8 cellular contexts compared by ENCODE assay signal in the genomic region with DNA sequence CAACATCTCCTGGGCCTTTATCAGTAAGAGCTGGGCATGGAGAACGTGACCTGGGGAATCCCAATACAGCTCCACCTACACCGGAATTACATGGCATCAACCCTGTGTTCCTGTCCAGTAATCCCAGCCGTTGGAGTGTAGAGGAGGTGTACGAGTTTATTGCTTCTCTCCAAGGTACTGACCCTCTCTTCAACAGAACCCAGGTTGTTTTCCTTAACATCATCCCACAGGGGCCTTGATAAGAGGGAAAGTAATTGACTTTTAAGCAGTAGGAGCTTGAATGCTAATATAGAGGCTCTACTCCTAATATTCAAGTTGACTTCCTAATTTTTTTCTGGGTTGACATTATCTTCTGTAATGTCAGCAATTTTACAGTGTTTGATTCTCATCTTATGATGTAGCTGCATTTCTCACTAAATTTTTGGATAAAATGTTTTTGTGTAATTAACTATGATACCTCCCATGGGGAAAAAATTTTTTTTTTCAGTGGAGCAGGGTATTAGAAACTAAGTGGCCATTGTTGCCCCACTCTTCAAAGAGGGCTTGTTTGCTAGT. TPM values are rescaled to one million over a fixed set of nuclear protein-coding genes. Genes with fewer than 3 reads are reported as not detected.
DNase-seq lines count a peak whose midpoint lies in the region; ATAC-seq, FAIRE-seq and TF ChIP-seq lines count a peak whose summit lies in the region.
"Not testable (repeated sequence)": the region's sequence is repeated elsewhere in the genome, so short reads cannot be mapped to it uniquely, and the experiment has no call there.

No MANE protein-coding gene starts in this region.

- not testable (repeated sequence) for H3K14ac ChIP-seq in IMR-90 (replicated peaks; ENCODE audit: low read depth, low read length)

- not testable (repeated sequence) for H4K5ac ChIP-seq in IMR-90 (ENCODE audit: low read depth, low read length)

- peaks cover 66% of the 10 kb centered on the region for H3F3A ChIP-seq in GM23338 (replicated peaks; ENCODE audit: low read depth)

- not testable (repeated sequence) for BruUV-seq in IMR-90 (replicated peaks; lab: Mats Ljungman, UMichigan); K562 (replicated peaks; lab: Mats Ljungman, UMichigan)

- H3K36me3 ChIP-seq in GM23338 (ENCODE audit: insufficient read depth) (peaks cover 79% of the 10 kb centered on the region), IMR-90 (ENCODE audit: control insufficient read depth, insufficient read depth, low read length) (peaks cover 37% of the 10 kb centered on the region), K562 (ENCODE audit: control insufficient read depth, insufficient read depth, low read length) (peaks cover 19% of the 10 kb centered on the region; the same call in 2 of the 3 replicates)
- not testable (repeated sequence) for H3K36me3 ChIP-seq in mucosa of descending colon (ENCODE audit: low read depth)

- not testable (repeated sequence) for H3K4ac ChIP-seq in IMR-90 (ENCODE audit: low read depth, low read length)

- not testable (repeated sequence) for TF ChIP-seq POLR2A in IMR-90 (IDR thresholded peaks at IDR 0.05; ENCODE audit: low read depth, low read length); K562 (conservative IDR thresholded peaks at IDR 0.05)

- intact Hi-C loops in CD4-positive, alpha-beta T cell (cut with DNase I, micrococcal nuclease); IMR-90 (cut with micrococcal nuclease); K562 (cut with micrococcal nuclease); mucosa of descending colon (cut with DNase I, micrococcal nuclease): not testable (repeated sequence)

- H4K91ac ChIP-seq in IMR-90 (ENCODE audit: insufficient read depth, low read depth, low read length): not testable (repeated sequence)

- H3K36me3 Mint-ChIP-seq in CD4-positive, alpha-beta T cell (ENCODE audit: low read depth): peaks cover 73% of the 10 kb centered on the region
- H3K36me3 Mint-ChIP-seq in GM23338 (ENCODE audit: low read depth): peaks cover 85% of the 10 kb centered on the region
- peaks cover 68% of the 10 kb centered on the region for H3K36me3 Mint-ChIP-seq in stimulated activated memory B cell treated with anti-CD40 and anti-IgM and Interleukin-4, amounts not matched to agents 10 μg/mL and 1 μg/mL and 100 μg/mL, for 72 hours

- not testable (repeated sequence) for H3K9me2 ChIP-seq in GM23338 (ENCODE audit: insufficient read depth)

- H2BK120ac ChIP-seq in IMR-90 (ENCODE audit: low read depth, low read length): not testable (repeated sequence)

- H3K9me1 ChIP-seq in IMR-90 (ENCODE audit: insufficient read depth, low read length); K562 (ENCODE audit: control insufficient read depth, insufficient read depth, low read length): not testable (repeated sequence)

- not testable (repeated sequence) for H2BK15ac ChIP-seq in IMR-90 (ENCODE audit: low read depth, low read length)

- dilution Hi-C loops in IMR-90 (cut with HindIII; ENCODE audit: low sequenced_read_pairs, unreplicated experiment): not testable (repeated sequence)

- CTCF ChIA-PET in CD4-positive, alpha-beta T cell (lab: Charles Lee): interaction anchor here (1.1 to 1.6 kb wide), 2 partner anchors 9 to 12 kb away, joined by 4 to 5 read pairs; a partner anchor contains a TSS
- CTCF ChIA-PET in IMR-90 (lab: Yijun Ruan, JAX): interaction anchor here (1.0 kb wide), 1 partner anchor 23 kb away, joined by 3 read pairs; a partner anchor contains a TSS
- CTCF ChIA-PET in K562 (lab: Yijun Ruan, JAX; ENCODE audit: low intra/inter-chr PET ratio): not testable (repeated sequence)

- H3K27ac ChIP-seq in CD4-positive, alpha-beta T cell (ENCODE audit: low read depth, low read length): peak overlapping the region; percentile 2
- H3K27ac ChIP-seq in GM23338 (ENCODE audit: low read depth): peak overlapping the region; percentile 82; the same call in 1 of the 2 replicates
- H3K27ac ChIP-seq in IMR-90 (ENCODE audit: insufficient read depth, low read length); K562 (ENCODE audit: extremely low read depth, low read depth, low read length): not testable (repeated sequence)
- H3K27ac ChIP-seq in layer of hippocampus (ENCODE audit: low read depth, low read length): peak overlapping the region; percentile 10

- TF ChIP-seq RAD21 in IMR-90 (IDR thresholded peaks at IDR 0.05; ENCODE audit: low read length); K562 (CRISPR knock-in tag; conservative IDR thresholded peaks at IDR 0.05 in 1 of 2, IDR thresholded peaks at IDR 0.05 in 1 of 2): not testable (repeated sequence)

- H3K9me3 ChIP-seq in CD4-positive, alpha-beta T cell (ENCODE audit: control insufficient read depth, low read length); IMR-90 (ENCODE audit: control insufficient read depth, insufficient read depth, low read length); K562 (replicated peaks; ENCODE audit: control insufficient read depth, insufficient read depth, low read depth, low read length); mucosa of descending colon: not testable (repeated sequence)

- H3K4me3 ChIP-seq in GM23338; IMR-90 (ENCODE audit: insufficient read depth, low read depth, low read length); K562; mucosa of descending colon: not testable (repeated sequence)

- not testable (repeated sequence) for H2BK5ac ChIP-seq in IMR-90 (ENCODE audit: low read depth, low read length, poor library complexity, severe bottlenecking)

- H2AFZ ChIP-seq in GM23338; IMR-90 (replicated peaks; ENCODE audit: low read length, poor library complexity); K562 (ENCODE audit: low read depth, low read length): not testable (repeated sequence)

- not testable (repeated sequence) for H3K4me1 ChIP-seq in GM23338 (ENCODE audit: insufficient read depth); IMR-90 (ENCODE audit: control insufficient read depth, insufficient read depth, low read length); K562 (replicated peaks in 1 of 2; ENCODE audit: control insufficient read depth in 2 of 2, insufficient read depth in 2 of 2, low read length in 2 of 2); mucosa of descending colon (ENCODE audit: low read depth)

- no CpG with 5 or more reads among the region's 4 CpGs for WGBS in IMR-90 (ENCODE audit: extremely low coverage in 2 of 2, insufficient read length in 1 of 2), 2 experiments
- WGBS in K562 (ENCODE audit: insufficient coverage, low coverage, missing lambda C conversion rate): 33% methylated on average over 1 of the region's 4 CpGs

- H2BK20ac ChIP-seq in IMR-90 (ENCODE audit: low read depth, low read length): not testable (repeated sequence)

- in situ Hi-C loops in IMR-90 (cut with MboI; ENCODE audit: low sequenced_read_pairs); K562 (cut with MboI): not testable (repeated sequence)

- H2AK5ac ChIP-seq in IMR-90 (ENCODE audit: low read depth, low read length): not testable (repeated sequence)

- not testable (repeated sequence) for H4K8ac ChIP-seq in IMR-90 (ENCODE audit: low read depth in 2 of 2, low read length in 2 of 2)

- not testable (repeated sequence) for H3K4me1 Mint-ChIP-seq in CD4-positive, alpha-beta T cell (ENCODE audit: low read depth); GM23338; stimulated activated memory B cell treated with anti-CD40 and anti-IgM and Interleukin-4, amounts not matched to agents 10 μg/mL and 1 μg/mL and 100 μg/mL, for 72 hours

- peaks cover 65% of the 10 kb centered on the region for H4K20me1 ChIP-seq in GM23338 (replicated peaks; ENCODE audit: insufficient read depth)
- not testable (repeated sequence) for H4K20me1 ChIP-seq in IMR-90 (ENCODE audit: insufficient read depth, low read length); K562 (replicated peaks; ENCODE audit: control insufficient read depth, insufficient read depth, low read length)

- not testable (repeated sequence) for H2AK9ac ChIP-seq in IMR-90 (replicated peaks; ENCODE audit: low read depth, low read length, poor library complexity)

- POLR2A ChIA-PET in CD4-positive, alpha-beta T cell (lab: Charles Lee): not testable (repeated sequence)
- POLR2A ChIA-PET in IMR-90 (lab: Charles Lee; ENCODE audit: unreplicated experiment) (interaction anchor here (0.6 kb wide), 1 partner anchor 160 kb away, joined by 3 read pairs; no protein-coding TSS in a partner anchor), K562 (lab: Yijun Ruan, JAX) (interaction anchor here (1.7 kb wide), 1 partner anchor 11 kb away, joined by 10 read pairs; a partner anchor contains a TSS)

- H3K79me2 ChIP-seq in GM23338 (replicated peaks; ENCODE audit: insufficient read depth): peaks cover 50% of the 10 kb centered on the region
- not testable (repeated sequence) for H3K79me2 ChIP-seq in K562 (ENCODE audit: control insufficient read depth, insufficient read depth, low read length)

- DNase-seq in CD4-positive, alpha-beta T cell; GM23338 (ENCODE audit: low spot score); IMR-90; K562 (ENCODE audit: extremely low read depth in 1 of 4, low spot score in 3 of 4); mucosa of descending colon: not testable (repeated sequence)

- TF ChIP-seq EP300 in K562 (IDR thresholded peaks at IDR 0.05; ENCODE audit: low read length): not testable (repeated sequence)

- H3K56ac ChIP-seq in IMR-90 (ENCODE audit: extremely low read depth, insufficient read depth, low read length): not testable (repeated sequence)

- not testable (repeated sequence) for H3K27me3 Mint-ChIP-seq in CD4-positive, alpha-beta T cell; GM23338 (ENCODE audit: insufficient read depth, low read depth, poor library complexity); stimulated activated memory B cell treated with anti-CD40 and anti-IgM and Interleukin-4, amounts not matched to agents 10 μg/mL and 1 μg/mL and 100 μg/mL, for 72 hours

- H3K4me2 ChIP-seq in GM23338; IMR-90 (ENCODE audit: low read depth, low read length); K562 (ENCODE audit: insufficient read depth, low read length): not testable (repeated sequence)

- H3K18ac ChIP-seq in IMR-90 (ENCODE audit: low read depth, low read length): not testable (repeated sequence)

- H3K23ac ChIP-seq in IMR-90 (ENCODE audit: low read depth, low read length): not testable (repeated sequence)

- not testable (repeated sequence) for H3K4me3 Mint-ChIP-seq in CD4-positive, alpha-beta T cell; GM23338; stimulated activated memory B cell treated with anti-CD40 and anti-IgM and Interleukin-4, amounts not matched to agents 10 μg/mL and 1 μg/mL and 100 μg/mL, for 72 hours

- FAIRE-seq in K562 (lab: Jason Lieb, UNC): not testable (repeated sequence)

- not testable (repeated sequence) for H3K27ac Mint-ChIP-seq in CD4-positive, alpha-beta T cell; GM23338
- H3K27ac Mint-ChIP-seq in stimulated activated memory B cell treated with anti-CD40 and anti-IgM and Interleukin-4, amounts not matched to agents 10 μg/mL and 1 μg/mL and 100 μg/mL, for 72 hours: peak overlapping the region; percentile 27

- not testable (repeated sequence) for H3K9me3 Mint-ChIP-seq in CD4-positive, alpha-beta T cell; GM23338; stimulated activated memory B cell treated with anti-CD40 and anti-IgM and Interleukin-4, amounts not matched to agents 10 μg/mL and 1 μg/mL and 100 μg/mL, for 72 hours

- H3K9ac ChIP-seq in IMR-90 (ENCODE audit: low read depth, low read length); K562 (ENCODE audit: insufficient read depth in 1 of 2, low read depth in 2 of 2, low read length in 2 of 2): not testable (repeated sequence)

- ATAC-seq in CD4-positive, alpha-beta T cell (ENCODE audit: poor library complexity); GM23338; IMR-90 (ENCODE audit: low read depth); K562; stimulated activated memory B cell treated with anti-CD40 and anti-IgM and Interleukin-4, amounts not matched to agents 10 μg/mL and 1 μg/mL and 100 μg/mL, for 72 hours: not testable (repeated sequence)
- peak; percentile 46 for ATAC-seq in mucosa of descending colon

- not testable (repeated sequence) for TF ChIP-seq CTCF in CD4-positive, alpha-beta T cell (IDR thresholded peaks at IDR 0.05); GM23338 (conservative IDR thresholded peaks at IDR 0.05; ENCODE audit: low read depth in 2 of 2); IMR-90 (conservative IDR thresholded peaks at IDR 0.05; ENCODE audit: low read depth, low read length); K562 (IDR thresholded peaks at IDR 0.05 in 2 of 3, conservative IDR thresholded peaks at IDR 0.05 in 1 of 3; ENCODE audit: insufficient read depth in 2 of 3, low read depth in 1 of 3, low read length in 3 of 3); mucosa of descending colon (IDR thresholded peaks at IDR 0.05)

- H3K79me1 ChIP-seq in IMR-90 (ENCODE audit: low read depth in 1 of 2, low read length in 2 of 2): not testable (repeated sequence)

- H3K27me3 ChIP-seq in CD4-positive, alpha-beta T cell (ENCODE audit: control insufficient read depth, insufficient read depth, low read length); GM23338 (ENCODE audit: insufficient read depth); IMR-90 (ENCODE audit: control insufficient read depth, insufficient read depth, low read length); K562 (ENCODE audit: control insufficient read depth in 2 of 2, insufficient read depth in 2 of 2, low read length in 2 of 2); layer of hippocampus (ENCODE audit: control insufficient read depth, insufficient read depth, low read length): not testable (repeated sequence)

RNA-seq across cellular contexts. Expression of a gene that starts 11.5 kb away (rescaled TPM):
- total RNA-seq in CD4-positive, alpha-beta T cell: 10 to 100 TPM; 53.4 to 55.8 TPM
- 66.8 and 103 TPM in 2 replicates for total RNA-seq in GM23338 (2014; rRNA removed; shearing (Covaris generic))
- 147 and 159 TPM in 2 replicates for polyA plus RNA-seq in GM23338 (2016; fragmentation: Nextera tagmentation; extraction: Ambion mirVana)
- total RNA-seq in IMR-90 (2012; rRNA removed): 118 and 140 TPM in 2 replicates
- 71.1 and 86.6 TPM in 2 replicates for polyA plus RNA-seq in IMR-90 (2012; rRNA removed)
- 28.0 and 38.3 TPM in 2 replicates for polyA plus RNA-seq in IMR-90 (2012; cell fraction: cytosol; rRNA removed)
- polyA plus RNA-seq in IMR-90 (2012; cell fraction: nucleus; rRNA removed; ENCODE audit: low replicate concordance): 24.1 and 115 TPM in 2 replicates
- 191 TPM for polyA plus RNA-seq in PFSK-1 (2012; ENCODE audit: insufficient read length, low read depth)
- total RNA-seq in K562 (2011; cell fraction: chromatin; rRNA removed; ENCODE audit: low replicate concordance): 128 and 134 TPM in 2 replicates
- total RNA-seq in K562 (2011; cell fraction: nucleolus; rRNA removed): 168 and 169 TPM in 2 replicates
- total RNA-seq in K562 (2011; cell fraction: nucleoplasm; rRNA removed): 191 and 215 TPM in 2 replicates
- total RNA-seq in K562 (2014; rRNA removed): 134 and 163 TPM in 2 replicates
- total RNA-seq in K562 (2014; rRNA removed; fragmentation: Illumina TruSeq; extraction: Trizol): 109 and 112 TPM in 2 replicates
- 150 and 159 TPM in 2 replicates for total RNA-seq in K562 (2015; rRNA removed; fragmentation: Illumina TruSeq; extraction: Trizol)
- total RNA-seq in K562 (2021): 106 and 107 TPM in 2 replicates
- polyA plus RNA-seq in K562 (2011; rRNA removed): 109 and 117 TPM in 2 replicates
- polyA plus RNA-seq in K562 (2011; cell fraction: cytosol; rRNA removed): 79.5 and 97.0 TPM in 2 replicates
- polyA plus RNA-seq in K562 (2011; cell fraction: nucleus; rRNA removed): 168 and 179 TPM in 2 replicates
- 128 and 148 TPM in 2 replicates for polyA plus RNA-seq in K562 (2012)
- polyA plus RNA-seq in K562 (2014; fragmentation: Illumina TruSeq; extraction: Trizol): 119 and 129 TPM in 2 replicates
- polyA plus RNA-seq in K562 (2014; fragmentation: Nextera tagmentation; extraction: Ambion mirVana): 100 to 1,000 TPM in 1 of 2 experiments, 10 to 100 TPM in 1; 86.8 to 133 TPM
- 78.6 and 93.3 TPM in 2 replicates for polyA plus RNA-seq in K562 (2014; rRNA removed)
- 123 and 174 TPM in 2 replicates for polyA minus RNA-seq in K562 (2011; rRNA and poly(A)+ RNA removed)
- 25.2 and 75.9 TPM in 2 replicates for polyA minus RNA-seq in K562 (2011; cell fraction: cytosol; rRNA and poly(A)+ RNA removed)
- 38.6 and 68.9 TPM in 2 replicates for polyA minus RNA-seq in K562 (2011; cell fraction: nucleus; rRNA and poly(A)+ RNA removed)
- total RNA-seq in mucosa of descending colon: 100 to 1,000 TPM; 104 to 126 (median 105) TPM

RNA-seq across cellular contexts. Expression of a gene that starts 23.7 kb away (rescaled TPM):
- total RNA-seq in CD4-positive, alpha-beta T cell: 10 to 100 TPM; 46.6 to 47.2 TPM
- 1,003 and 1,069 TPM in 2 replicates for total RNA-seq in GM23338 (2014; rRNA removed; shearing (Covaris generic))
- polyA plus RNA-seq in GM23338 (2016; fragmentation: Nextera tagmentation; extraction: Ambion mirVana) (252 and 303 TPM in 2 replicates), IMR-90 (2012; rRNA removed) (23.1 and 24.4 TPM in 2 replicates), K562 (2011; rRNA removed) (13.7 and 15.7 TPM in 2 replicates), K562 (2014; fragmentation: Illumina TruSeq; extraction: Trizol) (11.6 and 12.7 TPM in 2 replicates), K562 (2014; fragmentation: Nextera tagmentation; extraction: Ambion mirVana) (1 to 10 TPM; 1.9 to 2.5 TPM), K562 (2014; rRNA removed) (7.2 and 11.8 TPM in 2 replicates)
- total RNA-seq in IMR-90 (2012; rRNA removed) (9.1 and 9.7 TPM in 2 replicates), K562 (2014; rRNA removed) (6.9 and 8.3 TPM in 2 replicates), K562 (2014; rRNA removed; fragmentation: Illumina TruSeq; extraction: Trizol) (4.2 and 5.6 TPM in 2 replicates), K562 (2015; rRNA removed; fragmentation: Illumina TruSeq; extraction: Trizol) (4.7 and 6.2 TPM in 2 replicates), K562 (2021) (9.3 and 10.0 TPM in 2 replicates), mucosa of descending colon (10 to 100 TPM in 2 of 3 donors, 1 to 10 TPM in 1; 7.5 to 49.3 (median 11.2) TPM)
- 6.6 and 15.8 TPM in 2 replicates for polyA plus RNA-seq in IMR-90 (2012; cell fraction: cytosol; rRNA removed)
- polyA plus RNA-seq in IMR-90 (2012; cell fraction: nucleus; rRNA removed; ENCODE audit: low replicate concordance): 149 and 169 TPM in 2 replicates
- polyA plus RNA-seq in PFSK-1 (2012; ENCODE audit: insufficient read length, low read depth): 28.9 TPM
- total RNA-seq in K562 (2011; cell fraction: chromatin; rRNA removed; ENCODE audit: low replicate concordance): 40.7 and 46.4 TPM in 2 replicates
- 17.3 and 17.8 TPM in 2 replicates for total RNA-seq in K562 (2011; cell fraction: nucleolus; rRNA removed)
- total RNA-seq in K562 (2011; cell fraction: nucleoplasm; rRNA removed): 23.5 and 24.1 TPM in 2 replicates
- polyA plus RNA-seq in K562 (2011; cell fraction: cytosol; rRNA removed): 13.8 and 22.3 TPM in 2 replicates
- polyA plus RNA-seq in K562 (2011; cell fraction: nucleus; rRNA removed): 74.7 and 89.9 TPM in 2 replicates
- 10.5 and 21.6 TPM in 2 replicates for polyA plus RNA-seq in K562 (2012)
- 5.6 and 6.9 TPM in 2 replicates for polyA minus RNA-seq in K562 (2011; rRNA and poly(A)+ RNA removed)
- polyA minus RNA-seq in K562 (2011; cell fraction: cytosol; rRNA and poly(A)+ RNA removed): 5.6 and 7.0 TPM in 2 replicates
- 6.8 and 7.1 TPM in 2 replicates for polyA minus RNA-seq in K562 (2011; cell fraction: nucleus; rRNA and poly(A)+ RNA removed)

RNA-seq across cellular contexts. Expression of a gene that starts 51.4 kb away (rescaled TPM):
- total RNA-seq in CD4-positive, alpha-beta T cell: 10 to 100 TPM in 1 of 2 experiments, 1 to 10 TPM in 1; 8.4 to 10.5 TPM
- 5.1 and 8.0 TPM in 2 replicates for total RNA-seq in GM23338 (2014; rRNA removed; shearing (Covaris generic))
- polyA plus RNA-seq in GM23338 (2016; fragmentation: Nextera tagmentation; extraction: Ambion mirVana): 6.0 and 7.9 TPM in 2 replicates
- total RNA-seq in IMR-90 (2012; rRNA removed): 0.54 and 0.56 TPM in 2 replicates
- polyA plus RNA-seq in IMR-90 (2012; rRNA removed): 0.36 and 0.47 TPM in 2 replicates
- polyA plus RNA-seq in IMR-90 (2012; cell fraction: cytosol; rRNA removed): 0.22 and 0.49 TPM in 2 replicates
- 0.07 and 0.13 TPM in 2 replicates for polyA plus RNA-seq in IMR-90 (2012; cell fraction: nucleus; rRNA removed; ENCODE audit: low replicate concordance)
- polyA plus RNA-seq in PFSK-1 (2012; ENCODE audit: insufficient read length, low read depth): 1.2 TPM
- total RNA-seq in K562 (2011; cell fraction: chromatin; rRNA removed; ENCODE audit: low replicate concordance): 2.8 and 5.4 TPM in 2 replicates
- total RNA-seq in K562 (2011; cell fraction: nucleolus; rRNA removed): 1.2 and 1.6 TPM in 2 replicates
- total RNA-seq in K562 (2011; cell fraction: nucleoplasm; rRNA removed): 4.7 TPM in 2 replicates
- 1.2 and 2.0 TPM in 2 replicates for total RNA-seq in K562 (2014; rRNA removed)
- 2.6 and 3.0 TPM in 2 replicates for total RNA-seq in K562 (2014; rRNA removed; fragmentation: Illumina TruSeq; extraction: Trizol)
- 2.0 and 2.1 TPM in 2 replicates for total RNA-seq in K562 (2015; rRNA removed; fragmentation: Illumina TruSeq; extraction: Trizol)
- 1.4 TPM in 2 replicates for total RNA-seq in K562 (2021)
- 2.2 and 3.6 TPM in 2 replicates for polyA plus RNA-seq in K562 (2011; rRNA removed)
- polyA plus RNA-seq in K562 (2011; cell fraction: cytosol; rRNA removed): 0.91 and 2.1 TPM in 2 replicates
- 1.8 TPM in 2 replicates for polyA plus RNA-seq in K562 (2011; cell fraction: nucleus; rRNA removed)
- 1.9 and 2.1 TPM in 2 replicates for polyA plus RNA-seq in K562 (2012)
- 2.1 and 2.6 TPM in 2 replicates for polyA plus RNA-seq in K562 (2014; fragmentation: Illumina TruSeq; extraction: Trizol)
- polyA plus RNA-seq in K562 (2014; fragmentation: Nextera tagmentation; extraction: Ambion mirVana): 1 to 10 TPM; 4.8 to 7.2 TPM
- 2.0 and 3.1 TPM in 2 replicates for polyA plus RNA-seq in K562 (2014; rRNA removed)
- polyA minus RNA-seq in K562 (2011; rRNA and poly(A)+ RNA removed): 2.5 and 2.7 TPM in 2 replicates
- not detected in 2 replicates for polyA minus RNA-seq in K562 (2011; cell fraction: cytosol; rRNA and poly(A)+ RNA removed)
- polyA minus RNA-seq in K562 (2011; cell fraction: nucleus; rRNA and poly(A)+ RNA removed): 0.89 and 2.8 TPM in 2 replicates
- 1 to 10 TPM; 1.1 to 4.1 (median 3.0) TPM for total RNA-seq in mucosa of descending colon

Comparison
In these comparisons a context has a peak if more than half of its experiments do, and no peak if none do; other contexts are left out.
1. RNA of a gene that starts 23.7 kb away (total RNA-seq): 1,003 to 1,069 TPM in GM23338; 46.6 to 47.2 TPM in CD4-positive, alpha-beta T cell, 7.5 to 49.3 TPM in mucosa of descending colon, 9.1 to 9.7 TPM in IMR-90 and 4.2 to 46.4 TPM in K562; every median in the first group is over 10 times any median in the second.